1 cellular context compared by ENCODE assay signal in the genomic region with DNA sequence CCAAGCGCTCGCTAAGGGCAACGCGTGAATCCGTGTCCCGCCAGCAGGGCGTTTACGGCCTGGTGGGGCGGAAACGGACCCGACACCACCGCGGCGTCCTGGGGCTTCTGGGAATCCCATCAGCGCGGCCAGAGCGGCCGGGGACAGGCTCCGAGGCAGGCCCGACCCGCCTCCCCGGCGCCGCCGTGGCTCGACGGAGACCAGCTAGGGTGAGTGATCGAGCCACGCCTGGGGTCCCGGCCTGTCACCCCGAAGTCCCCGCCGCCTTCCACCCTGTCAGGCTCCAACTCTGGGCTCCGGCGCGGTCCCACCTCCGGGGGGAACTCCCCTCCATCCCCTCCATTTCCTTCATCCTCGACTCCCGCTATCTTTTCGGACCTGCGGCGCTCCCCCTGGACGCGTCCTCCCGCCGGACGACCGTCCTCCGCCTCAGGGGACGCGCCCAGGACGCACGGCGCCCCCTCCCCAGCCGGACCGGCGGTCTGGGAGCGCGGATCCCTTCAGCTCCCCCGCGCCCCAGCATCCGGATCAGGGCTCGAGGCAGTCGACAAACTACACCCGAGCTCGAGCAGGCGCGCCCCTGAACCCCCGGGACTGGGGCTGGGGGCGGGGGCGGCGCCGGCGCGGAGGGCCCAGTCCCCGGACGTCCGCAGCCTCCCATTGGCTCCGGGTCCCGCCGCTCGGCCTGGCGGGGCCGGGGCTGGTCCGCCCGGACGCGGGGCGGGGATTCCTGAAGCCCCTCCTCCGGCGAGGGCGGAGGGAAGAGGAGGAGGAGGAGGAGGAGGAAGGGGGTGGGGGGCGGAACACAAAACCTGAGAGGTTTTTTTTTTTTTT.
TF ChIP-seq lines count a peak whose summit lies in the region.

No MANE protein-coding gene starts in this region.

TF ChIP-seq in K562, 482 proteins besides CTCF, POLR2A, EP300 and RAD21 (continued from another document and continues in another):
- TF ChIP-seq, protein P1, sequence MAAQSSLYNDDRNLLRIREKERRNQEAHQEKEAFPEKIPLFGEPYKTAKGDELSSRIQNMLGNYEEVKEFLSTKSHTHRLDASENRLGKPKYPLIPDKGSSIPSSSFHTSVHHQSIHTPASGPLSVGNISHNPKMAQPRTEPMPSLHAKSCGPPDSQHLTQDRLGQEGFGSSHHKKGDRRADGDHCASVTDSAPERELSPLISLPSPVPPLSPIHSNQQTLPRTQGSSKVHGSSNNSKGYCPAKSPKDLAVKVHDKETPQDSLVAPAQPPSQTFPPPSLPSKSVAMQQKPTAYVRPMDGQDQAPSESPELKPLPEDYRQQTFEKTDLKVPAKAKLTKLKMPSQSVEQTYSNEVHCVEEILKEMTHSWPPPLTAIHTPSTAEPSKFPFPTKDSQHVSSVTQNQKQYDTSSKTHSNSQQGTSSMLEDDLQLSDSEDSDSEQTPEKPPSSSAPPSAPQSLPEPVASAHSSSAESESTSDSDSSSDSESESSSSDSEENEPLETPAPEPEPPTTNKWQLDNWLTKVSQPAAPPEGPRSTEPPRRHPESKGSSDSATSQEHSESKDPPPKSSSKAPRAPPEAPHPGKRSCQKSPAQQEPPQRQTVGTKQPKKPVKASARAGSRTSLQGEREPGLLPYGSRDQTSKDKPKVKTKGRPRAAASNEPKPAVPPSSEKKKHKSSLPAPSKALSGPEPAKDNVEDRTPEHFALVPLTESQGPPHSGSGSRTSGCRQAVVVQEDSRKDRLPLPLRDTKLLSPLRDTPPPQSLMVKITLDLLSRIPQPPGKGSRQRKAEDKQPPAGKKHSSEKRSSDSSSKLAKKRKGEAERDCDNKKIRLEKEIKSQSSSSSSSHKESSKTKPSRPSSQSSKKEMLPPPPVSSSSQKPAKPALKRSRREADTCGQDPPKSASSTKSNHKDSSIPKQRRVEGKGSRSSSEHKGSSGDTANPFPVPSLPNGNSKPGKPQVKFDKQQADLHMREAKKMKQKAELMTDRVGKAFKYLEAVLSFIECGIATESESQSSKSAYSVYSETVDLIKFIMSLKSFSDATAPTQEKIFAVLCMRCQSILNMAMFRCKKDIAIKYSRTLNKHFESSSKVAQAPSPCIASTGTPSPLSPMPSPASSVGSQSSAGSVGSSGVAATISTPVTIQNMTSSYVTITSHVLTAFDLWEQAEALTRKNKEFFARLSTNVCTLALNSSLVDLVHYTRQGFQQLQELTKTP (IDR thresholded peaks at IDR 0.05; ENCODE audit: low read depth in 1 of 2, partially characterized antibody in 2 of 2) = no peak
- TF ChIP-seq, protein P2, sequence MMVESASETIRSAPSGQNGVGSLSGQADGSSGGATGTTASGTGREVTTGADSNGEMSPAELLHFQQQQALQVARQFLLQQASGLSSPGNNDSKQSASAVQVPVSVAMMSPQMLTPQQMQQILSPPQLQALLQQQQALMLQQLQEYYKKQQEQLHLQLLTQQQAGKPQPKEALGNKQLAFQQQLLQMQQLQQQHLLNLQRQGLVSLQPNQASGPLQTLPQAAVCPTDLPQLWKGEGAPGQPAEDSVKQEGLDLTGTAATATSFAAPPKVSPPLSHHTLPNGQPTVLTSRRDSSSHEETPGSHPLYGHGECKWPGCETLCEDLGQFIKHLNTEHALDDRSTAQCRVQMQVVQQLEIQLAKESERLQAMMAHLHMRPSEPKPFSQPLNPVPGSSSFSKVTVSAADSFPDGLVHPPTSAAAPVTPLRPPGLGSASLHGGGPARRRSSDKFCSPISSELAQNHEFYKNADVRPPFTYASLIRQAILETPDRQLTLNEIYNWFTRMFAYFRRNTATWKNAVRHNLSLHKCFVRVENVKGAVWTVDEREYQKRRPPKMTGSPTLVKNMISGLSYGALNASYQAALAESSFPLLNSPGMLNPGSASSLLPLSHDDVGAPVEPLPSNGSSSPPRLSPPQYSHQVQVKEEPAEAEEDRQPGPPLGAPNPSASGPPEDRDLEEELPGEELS (CRISPR knock-in tag; IDR thresholded peaks at IDR 0.05; ENCODE audit: borderline replicate concordance) = no peak
- no peak for TF ChIP-seq ZC3H4 (CRISPR knock-in tag; IDR thresholded peaks at IDR 0.05; ENCODE audit: borderline replicate concordance)
- TF ChIP-seq SRSF3 (IDR thresholded peaks at IDR 0.05; ENCODE audit: insufficient read depth, low read length) = no peak
- no peak for TF ChIP-seq ZNF3 (CRISPR knock-in tag; IDR thresholded peaks at IDR 0.05)
- TF ChIP-seq, protein P3, sequence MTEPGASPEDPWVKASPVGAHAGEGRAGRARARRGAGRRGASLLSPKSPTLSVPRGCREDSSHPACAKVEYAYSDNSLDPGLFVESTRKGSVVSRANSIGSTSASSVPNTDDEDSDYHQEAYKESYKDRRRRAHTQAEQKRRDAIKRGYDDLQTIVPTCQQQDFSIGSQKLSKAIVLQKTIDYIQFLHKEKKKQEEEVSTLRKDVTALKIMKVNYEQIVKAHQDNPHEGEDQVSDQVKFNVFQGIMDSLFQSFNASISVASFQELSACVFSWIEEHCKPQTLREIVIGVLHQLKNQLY (CRISPR knock-in tag; conservative IDR thresholded peaks at IDR 0.05) = no peak
- no peak for TF ChIP-seq SAP30 (IDR thresholded peaks at IDR 0.05; ENCODE audit: borderline replicate concordance, insufficient read depth, low read depth, low read length, poor library complexity, severe bottlenecking)
- no peak for TF ChIP-seq NFRKB (IDR thresholded peaks at IDR 0.05; ENCODE audit: low read depth)
- TF ChIP-seq KAT7 (CRISPR knock-in tag; IDR thresholded peaks at IDR 0.05; ENCODE audit: borderline replicate concordance) = no peak
- TF ChIP-seq PCBP2 (IDR thresholded peaks at IDR 0.05; ENCODE audit: low read depth, low read length, poor library complexity, severe bottlenecking) = no peak
- no peak for TF ChIP-seq MED1 (CRISPR knock-in tag; IDR thresholded peaks at IDR 0.05; ENCODE audit: borderline replicate concordance)
- no peak for TF ChIP-seq ARNT (IDR thresholded peaks at IDR 0.05)
- no peak for TF ChIP-seq ZNF76 (CRISPR knock-in tag; IDR thresholded peaks at IDR 0.05; ENCODE audit: borderline replicate concordance)
- TF ChIP-seq NCOA1 (IDR thresholded peaks at IDR 0.05; ENCODE audit: low read depth) = no peak
- TF ChIP-seq DIDO1 (tag; IDR thresholded peaks at IDR 0.05; ENCODE audit: low read depth) = no peak
- TF ChIP-seq YY1 (IDR thresholded peaks at IDR 0.05; ENCODE audit: borderline replicate concordance in 1 of 3, control insufficient read depth in 1 of 3, extremely low read depth in 1 of 3, insufficient read depth in 3 of 3, insufficient read length in 1 of 3, insufficient replicate concordance in 2 of 3, low read depth in 1 of 3, low read length in 2 of 3) = peak in 2 of 3 experiments; percentile 55 to 69
- peak; percentile 87 for TF ChIP-seq ZNF263 (CRISPR knock-in tag; IDR thresholded peaks at IDR 0.05; ENCODE audit: borderline replicate concordance)
- TF ChIP-seq, protein P4, sequence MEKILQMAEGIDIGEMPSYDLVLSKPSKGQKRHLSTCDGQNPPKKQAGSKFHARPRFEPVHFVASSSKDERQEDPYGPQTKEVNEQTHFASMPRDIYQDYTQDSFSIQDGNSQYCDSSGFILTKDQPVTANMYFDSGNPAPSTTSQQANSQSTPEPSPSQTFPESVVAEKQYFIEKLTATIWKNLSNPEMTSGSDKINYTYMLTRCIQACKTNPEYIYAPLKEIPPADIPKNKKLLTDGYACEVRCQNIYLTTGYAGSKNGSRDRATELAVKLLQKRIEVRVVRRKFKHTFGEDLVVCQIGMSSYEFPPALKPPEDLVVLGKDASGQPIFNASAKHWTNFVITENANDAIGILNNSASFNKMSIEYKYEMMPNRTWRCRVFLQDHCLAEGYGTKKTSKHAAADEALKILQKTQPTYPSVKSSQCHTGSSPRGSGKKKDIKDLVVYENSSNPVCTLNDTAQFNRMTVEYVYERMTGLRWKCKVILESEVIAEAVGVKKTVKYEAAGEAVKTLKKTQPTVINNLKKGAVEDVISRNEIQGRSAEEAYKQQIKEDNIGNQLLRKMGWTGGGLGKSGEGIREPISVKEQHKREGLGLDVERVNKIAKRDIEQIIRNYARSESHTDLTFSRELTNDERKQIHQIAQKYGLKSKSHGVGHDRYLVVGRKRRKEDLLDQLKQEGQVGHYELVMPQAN (IDR thresholded peaks at IDR 0.05; ENCODE audit: borderline replicate concordance) = peak; percentile 69; the same call in 1 of the 2 replicates
- TF ChIP-seq ZNF24 (IDR thresholded peaks at IDR 0.05) = no peak
- TF ChIP-seq KLF10 (CRISPR knock-in tag; IDR thresholded peaks at IDR 0.05) = no peak
- TF ChIP-seq MCM2 (IDR thresholded peaks at IDR 0.05; ENCODE audit: low read depth) = no peak
- TF ChIP-seq TCFL5 (CRISPR knock-in tag; conservative IDR thresholded peaks at IDR 0.05) = no peak
- no peak for TF ChIP-seq FOXJ2 (tag; IDR thresholded peaks at IDR 0.05)
- TF ChIP-seq ZFP36 (IDR thresholded peaks at IDR 0.05; ENCODE audit: low read depth, low read length, partially characterized antibody) = no peak
- no peak for TF ChIP-seq ZNF316 (IDR thresholded peaks at IDR 0.05)
- TF ChIP-seq SPI1 (IDR thresholded peaks at IDR 0.05; ENCODE audit: borderline replicate concordance, low read depth, low read length) = no peak
- no peak for TF ChIP-seq ETS2 (tag; IDR thresholded peaks at IDR 0.05; ENCODE audit: borderline replicate concordance, poor library complexity, severe bottlenecking)
- TF ChIP-seq MTA2 (IDR thresholded peaks at IDR 0.05; ENCODE audit: low read depth) = no peak
- TF ChIP-seq ZFX (CRISPR knock-in tag; IDR thresholded peaks at IDR 0.05) = peak; percentile 95
- TF ChIP-seq TEAD1 (CRISPR knock-in tag; IDR thresholded peaks at IDR 0.05) = no peak
- TF ChIP-seq SRSF7 (optimal IDR thresholded peaks at IDR 0.05; ENCODE audit: low read depth, low read length) = no peak
- no peak for TF ChIP-seq MEIS2 (IDR thresholded peaks at IDR 0.05; ENCODE audit: partially characterized antibody)
- no peak for TF ChIP-seq WHSC1 (IDR thresholded peaks at IDR 0.05; ENCODE audit: low read length)
- no peak for TF ChIP-seq TAL1 (IDR thresholded peaks at IDR 0.05)
- TF ChIP-seq, protein P5, sequence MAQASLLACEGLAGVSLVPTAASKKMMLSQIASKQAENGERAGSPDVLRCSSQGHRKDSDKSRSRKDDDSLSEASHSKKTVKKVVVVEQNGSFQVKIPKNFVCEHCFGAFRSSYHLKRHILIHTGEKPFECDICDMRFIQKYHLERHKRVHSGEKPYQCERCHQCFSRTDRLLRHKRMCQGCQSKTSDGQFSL (CRISPR knock-in tag; IDR thresholded peaks at IDR 0.05) = 0 out of 2 replicates have a peak, but pooled peaks have one; percentile 3
- TF ChIP-seq, protein P5 (tag; IDR thresholded peaks at IDR 0.05) = peak in 1 of 2 experiments; percentile 18; a peak in 1 of 4 replicates
- TF ChIP-seq, protein P6, sequence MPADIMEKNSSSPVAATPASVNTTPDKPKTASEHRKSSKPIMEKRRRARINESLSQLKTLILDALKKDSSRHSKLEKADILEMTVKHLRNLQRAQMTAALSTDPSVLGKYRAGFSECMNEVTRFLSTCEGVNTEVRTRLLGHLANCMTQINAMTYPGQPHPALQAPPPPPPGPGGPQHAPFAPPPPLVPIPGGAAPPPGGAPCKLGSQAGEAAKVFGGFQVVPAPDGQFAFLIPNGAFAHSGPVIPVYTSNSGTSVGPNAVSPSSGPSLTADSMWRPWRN (IDR thresholded peaks at IDR 0.05; ENCODE audit: low read depth) = no peak
- TF ChIP-seq ATF7 (IDR thresholded peaks at IDR 0.05) = peak; percentile 30
- TF ChIP-seq, protein P7, sequence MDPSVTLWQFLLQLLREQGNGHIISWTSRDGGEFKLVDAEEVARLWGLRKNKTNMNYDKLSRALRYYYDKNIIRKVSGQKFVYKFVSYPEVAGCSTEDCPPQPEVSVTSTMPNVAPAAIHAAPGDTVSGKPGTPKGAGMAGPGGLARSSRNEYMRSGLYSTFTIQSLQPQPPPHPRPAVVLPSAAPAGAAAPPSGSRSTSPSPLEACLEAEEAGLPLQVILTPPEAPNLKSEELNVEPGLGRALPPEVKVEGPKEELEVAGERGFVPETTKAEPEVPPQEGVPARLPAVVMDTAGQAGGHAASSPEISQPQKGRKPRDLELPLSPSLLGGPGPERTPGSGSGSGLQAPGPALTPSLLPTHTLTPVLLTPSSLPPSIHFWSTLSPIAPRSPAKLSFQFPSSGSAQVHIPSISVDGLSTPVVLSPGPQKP (CRISPR knock-in tag; IDR thresholded peaks at IDR 0.05) = no peak
- TF ChIP-seq SREBF1 (IDR thresholded peaks at IDR 0.05; ENCODE audit: borderline replicate concordance, low read depth, low read length) = no peak
- TF ChIP-seq HMG20A (CRISPR knock-in tag; conservative IDR thresholded peaks at IDR 0.05) = no peak
- peak; percentile 22 for TF ChIP-seq U2AF1 (optimal IDR thresholded peaks at IDR 0.05; ENCODE audit: low read depth, low read length)
- no peak for TF ChIP-seq MCM7 (IDR thresholded peaks at IDR 0.05)
- TF ChIP-seq ZNF12 (CRISPR knock-in tag; IDR thresholded peaks at IDR 0.05) = no peak; the same call in 1 of the 2 replicates
- TF ChIP-seq, protein P8, sequence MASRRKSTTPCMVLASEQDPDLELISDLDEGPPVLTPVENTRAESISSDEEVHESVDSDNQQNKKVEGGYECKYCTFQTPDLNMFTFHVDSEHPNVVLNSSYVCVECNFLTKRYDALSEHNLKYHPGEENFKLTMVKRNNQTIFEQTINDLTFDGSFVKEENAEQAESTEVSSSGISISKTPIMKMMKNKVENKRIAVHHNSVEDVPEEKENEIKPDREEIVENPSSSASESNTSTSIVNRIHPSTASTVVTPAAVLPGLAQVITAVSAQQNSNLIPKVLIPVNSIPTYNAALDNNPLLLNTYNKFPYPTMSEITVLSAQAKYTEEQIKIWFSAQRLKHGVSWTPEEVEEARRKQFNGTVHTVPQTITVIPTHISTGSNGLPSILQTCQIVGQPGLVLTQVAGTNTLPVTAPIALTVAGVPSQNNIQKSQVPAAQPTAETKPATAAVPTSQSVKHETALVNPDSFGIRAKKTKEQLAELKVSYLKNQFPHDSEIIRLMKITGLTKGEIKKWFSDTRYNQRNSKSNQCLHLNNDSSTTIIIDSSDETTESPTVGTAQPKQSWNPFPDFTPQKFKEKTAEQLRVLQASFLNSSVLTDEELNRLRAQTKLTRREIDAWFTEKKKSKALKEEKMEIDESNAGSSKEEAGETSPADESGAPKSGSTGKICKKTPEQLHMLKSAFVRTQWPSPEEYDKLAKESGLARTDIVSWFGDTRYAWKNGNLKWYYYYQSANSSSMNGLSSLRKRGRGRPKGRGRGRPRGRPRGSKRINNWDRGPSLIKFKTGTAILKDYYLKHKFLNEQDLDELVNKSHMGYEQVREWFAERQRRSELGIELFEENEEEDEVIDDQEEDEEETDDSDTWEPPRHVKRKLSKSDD (conservative IDR thresholded peaks at IDR 0.05; ENCODE audit: low read length) = no peak; the same call in 1 of the 2 replicates
- TF ChIP-seq NR1H2 (CRISPR knock-in tag; IDR thresholded peaks at IDR 0.05) = no peak
- TF ChIP-seq NCOR1 (IDR thresholded peaks at IDR 0.05) = 0 out of 2 replicates have a peak, but pooled peaks have one; percentile 6
- TF ChIP-seq, protein P9, sequence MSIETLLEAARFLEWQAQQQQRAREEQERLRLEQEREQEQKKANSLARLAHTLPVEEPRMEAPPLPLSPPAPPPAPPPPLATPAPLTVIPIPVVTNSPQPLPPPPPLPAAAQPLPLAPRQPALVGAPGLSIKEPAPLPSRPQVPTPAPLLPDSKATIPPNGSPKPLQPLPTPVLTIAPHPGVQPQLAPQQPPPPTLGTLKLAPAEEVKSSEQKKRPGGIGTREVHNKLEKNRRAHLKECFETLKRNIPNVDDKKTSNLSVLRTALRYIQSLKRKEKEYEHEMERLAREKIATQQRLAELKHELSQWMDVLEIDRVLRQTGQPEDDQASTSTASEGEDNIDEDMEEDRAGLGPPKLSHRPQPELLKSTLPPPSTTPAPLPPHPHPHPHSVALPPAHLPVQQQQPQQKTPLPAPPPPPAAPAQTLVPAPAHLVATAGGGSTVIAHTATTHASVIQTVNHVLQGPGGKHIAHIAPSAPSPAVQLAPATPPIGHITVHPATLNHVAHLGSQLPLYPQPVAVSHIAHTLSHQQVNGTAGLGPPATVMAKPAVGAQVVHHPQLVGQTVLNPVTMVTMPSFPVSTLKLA (conservative IDR thresholded peaks at IDR 0.05) = peak in 1 of 2 experiments; percentile 36; a peak in 2 of 4 replicates
